ENCODE assay signal across 25 cellular contexts in the genomic region with DNA sequence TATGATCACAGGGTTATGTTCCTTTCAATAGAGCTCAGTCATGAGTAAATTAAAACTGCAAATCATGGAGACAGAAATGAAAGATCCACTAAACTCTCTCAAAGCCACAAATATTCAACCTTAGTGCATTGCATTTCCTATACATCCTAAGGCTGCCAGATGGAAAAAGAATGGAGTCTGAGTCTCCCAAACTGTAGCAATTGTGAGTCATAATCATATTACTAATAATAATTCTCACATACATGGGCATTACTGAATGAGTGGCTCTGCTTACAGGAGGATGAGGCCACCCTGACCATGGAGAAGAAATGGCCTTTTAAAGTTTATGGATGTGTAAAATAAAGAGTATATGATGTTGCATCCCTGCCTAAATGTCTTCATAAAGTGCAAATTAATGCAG. TPM values are rescaled to one million over a fixed set of nuclear protein-coding genes. Genes with fewer than 3 reads are reported as not detected.
DNase-seq lines count a peak whose midpoint lies in the region; ATAC-seq, FAIRE-seq and TF ChIP-seq lines count a peak whose summit lies in the region.
"Had no signal": no experiment of that assay in that cellular context is flagged by ENCODE, and none has a peak within 500 bp of the region (broad histone marks: within the 10 kb centered on the region; RNA-seq: fewer than 3 reads in every experiment).

No MANE protein-coding gene starts in this region.

- H3K9ac ChIP-seq in PC-3 (ENCODE audit: low read length) (no peak overlapping the region), keratinocyte (ENCODE audit: control insufficient read depth, extremely low read depth, insufficient read depth, low read length) (no peak overlapping the region)
- H3K9ac ChIP-seq: BLaER1 treated with 17β-estradiol and CSF1 and Interleukin-3, amounts not matched to agents 10 nM and 100 nM had no signal

- H3K9me3 ChIP-seq in PC-3 (ENCODE audit: low read length) (no peaks in the 10 kb centered on the region), keratinocyte (ENCODE audit: control insufficient read depth, low read depth, low read length) (no peaks in the 10 kb centered on the region)
- H3K9me3 ChIP-seq: A549, BE2C, Caco-2 had no signal

- H4K20me1 ChIP-seq in PC-3 (ENCODE audit: low read length) (no peaks in the 10 kb centered on the region), keratinocyte (ENCODE audit: control insufficient read depth, extremely low read depth, insufficient read depth, low read length) (no peaks in the 10 kb centered on the region)
- H4K20me1 ChIP-seq: BLaER1 treated with 17β-estradiol and CSF1 and Interleukin-3, amounts not matched to agents 10 nM and 100 nM had no signal

- no peak for ATAC-seq in PC-3
- ATAC-seq: A549, GM12878, GM23338, HCT116 had no signal

- H3K4me1 ChIP-seq in PC-3 (ENCODE audit: insufficient read depth, low read length) (no peaks in the 10 kb centered on the region), keratinocyte (ENCODE audit: control insufficient read depth, extremely low read depth, insufficient read depth, low read length) (peaks cover 34% of the 10 kb centered on the region)
- H3K4me1 ChIP-seq: A549; BE2C; BLaER1 treated with 17β-estradiol and CSF1 and Interleukin-3, amounts not matched to agents 10 nM and 100 nM; Caco-2 had no signal

- POLR2A ChIA-PET in PC-3 (lab: Charles Lee; ENCODE audit: unreplicated experiment): no interaction called here

- no TSS peak for BruUV-seq in PC-3 (replicated peaks; lab: Mats Ljungman, UMichigan)

- H3K9me2 ChIP-seq in PC-3 (replicated peaks; ENCODE audit: low read length): no peaks in the 10 kb centered on the region

- H3K27ac ChIP-seq in PC-3 (ENCODE audit: low read length): no peak overlapping the region
- peak overlapping the region in 1 of 59 donors; percentile 25 for H3K27ac ChIP-seq in dorsolateral prefrontal cortex
- H3K27ac ChIP-seq in keratinocyte (ENCODE audit: control insufficient read depth, insufficient read depth, low read length): no peak overlapping the region
- H3K27ac ChIP-seq: A549; BLaER1 treated with 17β-estradiol and CSF1 and Interleukin-3, amounts not matched to agents 10 nM and 100 nM had no signal

- no peaks in the 10 kb centered on the region for H3K9me1 ChIP-seq in keratinocyte (ENCODE audit: control insufficient read depth, extremely low read depth, insufficient read depth, low read length)

- H3K79me2 ChIP-seq in PC-3 (ENCODE audit: low read length): no peaks in the 10 kb centered on the region
- H3K79me2 ChIP-seq in keratinocyte (ENCODE audit: control insufficient read depth, insufficient read depth, low read length): no peaks in the 10 kb centered on the region

- H2AFZ ChIP-seq in PC-3 (ENCODE audit: low read length) (no peak overlapping the region), keratinocyte (ENCODE audit: control insufficient read depth, low read length) (no peak overlapping the region)
- H2AFZ ChIP-seq: GM23338 had no signal

- FAIRE-seq in keratinocyte (lab: Jason Lieb, UNC): peak; percentile 43
- FAIRE-seq: A549, GM12878 had no signal

- H3K27me3 ChIP-seq in PC-3 (ENCODE audit: low read length) (peaks cover 27% of the 10 kb centered on the region), dorsolateral prefrontal cortex (peaks cover 0 to 59% (median 34%) of the 10 kb centered on the region in 45 donors), keratinocyte (ENCODE audit: control insufficient read depth, extremely low read depth, insufficient read depth, low read length) (peaks cover 23% of the 10 kb centered on the region)
- H3K27me3 ChIP-seq: BLaER1 treated with 17β-estradiol and CSF1 and Interleukin-3, amounts not matched to agents 10 nM and 100 nM had no signal

- dilution Hi-C loops in keratinocyte (cut with MboI; ENCODE audit: extremely low pct_ligation_motif_present, low sequenced_read_pairs): no loop called here

- H3K4me2 ChIP-seq in PC-3 (ENCODE audit: low read length) (no peak overlapping the region), keratinocyte (ENCODE audit: control insufficient read depth, extremely low read depth, insufficient read depth, low read depth, low read length) (no peak overlapping the region)
- H3K4me2 ChIP-seq: A549; BLaER1 treated with 17β-estradiol and CSF1 and Interleukin-3, amounts not matched to agents 10 nM and 100 nM; GM23338 had no signal

- H3K36me3 ChIP-seq in PC-3 (ENCODE audit: low read depth, low read length) (no peaks in the 10 kb centered on the region), keratinocyte (ENCODE audit: control insufficient read depth in 2 of 2, extremely low read depth in 1 of 2, insufficient read depth in 2 of 2, low read length in 2 of 2) (no peaks in the 10 kb centered on the region)
- H3K36me3 ChIP-seq: BE2C; BLaER1 treated with 17β-estradiol and CSF1 and Interleukin-3, amounts not matched to agents 10 nM and 100 nM had no signal

- no peak overlapping the region for H3K4me3 ChIP-seq in PC-3 (ENCODE audit: low read length)
- peak overlapping the region in 38 of 59 donors; percentile 3 to 68 (median 54) for H3K4me3 ChIP-seq in dorsolateral prefrontal cortex
- no peak overlapping the region for H3K4me3 ChIP-seq in keratinocyte (ENCODE audit: control insufficient read depth in 2 of 3, extremely low read depth in 1 of 3, insufficient read depth in 2 of 3, low read depth in 1 of 3, low read length in 3 of 3)
- H3K4me3 ChIP-seq: A549; BLaER1 treated with 17β-estradiol and CSF1 and Interleukin-3, amounts not matched to agents 10 nM and 100 nM; GM12878; GM23338 had no signal

- H3F3A ChIP-seq in PC-3 (ENCODE audit: low read length, unreplicated experiment): no peaks in the 10 kb centered on the region

- peak; percentile 7 for DNase-seq in COLO829 (ENCODE audit: low spot score)
- DNase-seq in PC-3: peak; percentile 17
- DNase-seq in dorsolateral prefrontal cortex: no peak
- DNase-seq in keratinocyte (ENCODE audit: low read depth, low spot score): no peak
- no peak for DNase-seq in NCI-H187 treated with DMSO at 0.1 percent for 48 hours (lab: John Stamatoyannopoulos, UW)
- no peak for DNase-seq in COLO668 (lab: John Stamatoyannopoulos, UW; ENCODE audit: unreplicated experiment)
- no peak for DNase-seq in SHP77 treated with DMSO at 0.1 percent for 48 hours (lab: John Stamatoyannopoulos, UW)
- DNase-seq: 8988T; ACHN; AML-193; BE2C; Caco-2; CD4-positive, alpha-beta T cell; CD8-positive, alpha-beta memory T cell; DMS153; DND-41; GDM1; H9 had no signal

- intact Hi-C loops in PC-3 (cut with micrococcal nuclease) (no loop called here), dorsolateral prefrontal cortex (cut with DNase I) (no loop called here)

- TF ChIP-seq CTCF in PC-3 (conservative IDR thresholded peaks at IDR 0.05; ENCODE audit: low read depth, low read length) (no peak), dorsolateral prefrontal cortex (IDR thresholded peaks at IDR 0.05 in 54 of 56, conservative IDR thresholded peaks at IDR 0.05 in 2 of 56; ENCODE audit: low read depth in 1 of 56, partially characterized antibody in 56 of 56) (no peak), keratinocyte (optimal IDR thresholded peaks at IDR 0.05 in 1 of 3, IDR thresholded peaks at IDR 0.05 in 1 of 3, conservative IDR thresholded peaks at IDR 0.05 in 1 of 3; ENCODE audit: extremely low read depth in 1 of 3, insufficient read depth in 2 of 3, low read length in 3 of 3) (no peak)

- CTCF ChIA-PET in PC-3 (lab: Charles Lee): no interaction called here

RNA-seq across cellular contexts. Expression of a gene that starts 3.2 kb away (rescaled TPM):
- total RNA-seq in PC-3 (2014; rRNA removed) (not detected in 2 replicates), dorsolateral prefrontal cortex (10 to 100 TPM; 14.9 to 95.7 (median 46.8) TPM)
- polyA plus RNA-seq in keratinocyte: 0.80 to 2.9 TPM (median 2.2 TPM) in 3 replicates
- polyA plus RNA-seq in keratinocyte (2011; ENCODE audit: low read depth): not detected
- polyA plus RNA-seq in keratinocyte (2011; cell fraction: cytosol; rRNA removed): 1.5 and 2.2 TPM in 2 replicates
- polyA plus RNA-seq in keratinocyte (2011; cell fraction: nucleus; rRNA removed): 1.6 TPM in 2 replicates
- polyA plus RNA-seq in keratinocyte (2012; ENCODE audit: low replicate concordance): 1.7 TPM in 1 of 2 replicates, not detected in the other
- polyA minus RNA-seq in keratinocyte: 0.63 to 8.3 TPM (median 2.6 TPM) in 3 replicates
- polyA minus RNA-seq in keratinocyte (2011; cell fraction: cytosol; rRNA and poly(A)+ RNA removed): 1.5 TPM
- polyA minus RNA-seq in keratinocyte (2011; cell fraction: nucleus; rRNA and poly(A)+ RNA removed): 1.7 and 3.3 TPM in 2 replicates
- total RNA-seq: Caco-2; CD4-positive, alpha-beta T cell; GM12878; H4 had no signal
- polyA plus RNA-seq: A549; CD14-positive monocyte; CD8-positive, alpha-beta memory T cell; GM12878 had no signal

Comparison
In these comparisons a context has a peak if more than half of its experiments do, and no peak if none do; other contexts are left out.
1. DNase-seq: peak in COLO829 (single experiment) and PC-3 (single experiment); none in dorsolateral prefrontal cortex (0 of 10), keratinocyte (single experiment), NCI-H187 treated with DMSO at 0.1 percent for 48 hours (single experiment), COLO668 (single experiment) and SHP77 treated with DMSO at 0.1 percent for 48 hours (single experiment).
2. H3K4me3 ChIP-seq: peak in dorsolateral prefrontal cortex (38 of 59); none in PC-3 (single experiment) and keratinocyte (0 of 3).
3. RNA of a gene that starts 3.2 kb away (total RNA-seq): 14.9 to 95.7 TPM in dorsolateral prefrontal cortex; not detected in PC-3; every median in the first group is over 10 times any median in the second.